11 cellular contexts compared by ENCODE assay signal in the genomic region with DNA sequence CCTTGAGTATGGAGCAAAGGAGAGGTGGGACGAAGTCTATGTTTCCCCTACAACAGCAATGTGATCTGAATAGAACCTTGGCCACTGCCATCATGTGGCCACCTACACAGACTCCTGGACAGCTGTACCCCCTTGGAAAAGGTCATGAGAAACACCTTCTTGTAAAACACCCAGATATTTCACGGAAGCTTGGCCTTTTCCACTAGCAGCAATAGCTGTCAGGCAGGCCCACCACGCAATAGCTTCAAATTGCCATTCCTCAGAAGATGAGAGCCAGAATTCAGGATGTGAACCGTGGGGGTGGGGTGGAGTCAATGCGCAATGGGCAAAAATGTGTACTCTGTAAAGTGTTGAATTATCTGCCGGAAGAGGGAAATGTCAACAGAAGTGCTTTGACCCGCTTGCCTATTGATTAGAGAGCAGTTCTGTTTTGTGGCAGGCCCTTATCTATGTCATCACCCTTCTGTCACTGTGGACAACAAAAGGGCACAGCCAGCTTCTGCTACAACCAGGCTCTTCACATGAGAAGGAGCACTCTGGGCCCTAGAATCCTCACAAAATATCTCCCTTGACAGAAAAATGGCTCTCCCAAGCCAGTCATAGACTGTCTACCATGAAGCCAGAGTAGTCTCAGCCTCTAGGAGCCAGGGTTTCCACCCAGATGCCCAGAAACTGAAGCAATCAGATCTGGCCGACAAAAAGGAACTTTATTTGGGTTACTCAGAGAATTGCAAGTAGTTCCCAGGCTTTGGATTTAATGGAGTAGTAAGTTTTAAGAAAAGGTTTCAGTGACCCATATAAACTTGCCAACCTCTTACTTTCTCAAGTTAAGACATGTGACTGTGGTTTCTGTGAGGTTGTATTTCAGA. TPM values are rescaled to one million over a fixed set of nuclear protein-coding genes. Genes with fewer than 3 reads are reported as not detected.
DNase-seq lines count a peak whose midpoint lies in the region; ATAC-seq and TF ChIP-seq lines count a peak whose summit lies in the region.
"Had no signal": no experiment of that assay in that cellular context is flagged by ENCODE, and none has a peak within 500 bp of the region (broad histone marks: within the 10 kb centered on the region; RNA-seq: fewer than 3 reads in every experiment).

No MANE protein-coding gene starts in this region.

- H3K4me3 ChIP-seq in fibroblast of villous mesenchyme (ENCODE audit: low read depth, low read length) (no peak overlapping the region), HAP-1 (no peak overlapping the region)
- H3K4me3 ChIP-seq: SK-N-MC had no signal

- no peaks in the 10 kb centered on the region for H3K36me3 ChIP-seq in HAP-1 (replicated peaks)

- no peak for ATAC-seq in HG02798 (IDR thresholded peaks at IDR 0.05; ENCODE audit: poor library complexity, unreplicated experiment)

- H3K27me3 Mint-ChIP-seq in activated T-cell treated with anti-CD3 and anti-CD28 coated beads, Interleukin-2, amount 50 U/mL, for 24 hours = no peaks in the 10 kb centered on the region

- no peak overlapping the region for H3K4me3 Mint-ChIP-seq in activated T-cell treated with anti-CD3 and anti-CD28 coated beads, Interleukin-2, amount 50 U/mL, for 24 hours

- no peaks in the 10 kb centered on the region for H3K36me3 Mint-ChIP-seq in activated T-cell treated with anti-CD3 and anti-CD28 coated beads, Interleukin-2, amount 50 U/mL, for 24 hours (ENCODE audit: low read depth)

- H3K4me1 ChIP-seq in HAP-1 = no peaks in the 10 kb centered on the region

- no peak for TF ChIP-seq CTCF in fibroblast of villous mesenchyme (IDR thresholded peaks at IDR 0.05; ENCODE audit: insufficient read depth, low read depth, low read length)

- H3K9me3 ChIP-seq in HAP-1 = no peaks in the 10 kb centered on the region
- H3K9me3 ChIP-seq: Caco-2 had no signal

- no peak overlapping the region for H3K27ac Mint-ChIP-seq in activated T-cell treated with anti-CD3 and anti-CD28 coated beads, Interleukin-2, amount 50 U/mL, for 24 hours

- in situ Hi-C loops in HAP-1 (cut with MboI; ENCODE audit: low sequenced_read_pairs) = no loop called here

- no peaks in the 10 kb centered on the region for H3K9me3 Mint-ChIP-seq in activated T-cell treated with anti-CD3 and anti-CD28 coated beads, Interleukin-2, amount 50 U/mL, for 24 hours

- DNase-seq in DMS153 treated with DMSO at 0.1 percent for 48 hours (lab: John Stamatoyannopoulos, UW; ENCODE audit: unreplicated experiment) (peak; percentile 81), SK-N-DZ (ENCODE audit: low spot score) (peak; percentile 83), fibroblast of villous mesenchyme (ENCODE audit: low read depth) (peak; percentile 59), occipital lobe (lab: John Stamatoyannopoulos, UW) (peak; percentile 12), HAP-1 (ENCODE audit: low spot score in 2 of 2) (no peak)
- no peak for DNase-seq in activated naive CD4-positive, alpha-beta T cell treated with anti-CD3 and anti-CD28 coated beads, Interleukin-2, amount 50 U/mL, for 16 hours
- DNase-seq in activated T-cell treated with anti-CD3 and anti-CD28 coated beads, Interleukin-2, amount 50 U/mL, for 24 hours = no peak
- DNase-seq: activated gamma-delta T cell treated with Interleukin-2 at 50 U/mL for 16 hours had no signal

- H3K27me3 ChIP-seq in HAP-1 (ENCODE audit: low read depth) = no peaks in the 10 kb centered on the region

- H3K4me1 Mint-ChIP-seq in activated T-cell treated with anti-CD3 and anti-CD28 coated beads, Interleukin-2, amount 50 U/mL, for 24 hours (ENCODE audit: low read depth) = peaks cover 3% of the 10 kb centered on the region

RNA-seq across cellular contexts. Expression of a gene that starts 9.5 kb away (rescaled TPM):
- 2.2 and 4.3 TPM in 2 replicates for polyA plus RNA-seq in SK-N-DZ (2014; cell fraction: cytosol; rRNA removed)
- 2.4 and 6.0 TPM in 2 replicates for polyA plus RNA-seq in SK-N-DZ (2014; cell fraction: nucleus; rRNA removed)
- total RNA-seq in fibroblast of villous mesenchyme (14.2 and 14.5 TPM in 2 replicates), occipital lobe (14.7 TPM)

RNA-seq across cellular contexts. Expression of a gene that starts 33.3 kb away (rescaled TPM):
- polyA plus RNA-seq in SK-N-DZ (2014; cell fraction: cytosol; rRNA removed) = 24.1 and 24.9 TPM in 2 replicates
- 20.5 and 21.3 TPM in 2 replicates for polyA plus RNA-seq in SK-N-DZ (2014; cell fraction: nucleus; rRNA removed)
- total RNA-seq in fibroblast of villous mesenchyme = 13.5 and 18.6 TPM in 2 replicates
- total RNA-seq in occipital lobe = 19.2 TPM

RNA-seq across cellular contexts. Expression of a gene that starts 55.3 kb away (rescaled TPM):
- 14.8 and 16.0 TPM in 2 replicates for polyA plus RNA-seq in SK-N-DZ (2014; cell fraction: cytosol; rRNA removed)
- 6.9 and 9.1 TPM in 2 replicates for polyA plus RNA-seq in SK-N-DZ (2014; cell fraction: nucleus; rRNA removed)
- total RNA-seq in fibroblast of villous mesenchyme (7.1 and 14.7 TPM in 2 replicates), occipital lobe (45.1 TPM)

Comparison
In these comparisons a context has a peak if more than half of its experiments do, and no peak if none do; other contexts are left out.
1. DNase-seq: peak in DMS153 treated with DMSO at 0.1 percent for 48 hours (single experiment), SK-N-DZ (single experiment), fibroblast of villous mesenchyme (single experiment) and occipital lobe (single experiment); none in HAP-1 (0 of 2), activated naive CD4-positive, alpha-beta T cell treated with anti-CD3 and anti-CD28 coated beads, Interleukin-2, amount 50 U/mL, for 16 hours (single experiment) and activated T-cell treated with anti-CD3 and anti-CD28 coated beads, Interleukin-2, amount 50 U/mL, for 24 hours (single experiment).